8 cellular contexts compared by ENCODE assay signal in the genomic region with DNA sequence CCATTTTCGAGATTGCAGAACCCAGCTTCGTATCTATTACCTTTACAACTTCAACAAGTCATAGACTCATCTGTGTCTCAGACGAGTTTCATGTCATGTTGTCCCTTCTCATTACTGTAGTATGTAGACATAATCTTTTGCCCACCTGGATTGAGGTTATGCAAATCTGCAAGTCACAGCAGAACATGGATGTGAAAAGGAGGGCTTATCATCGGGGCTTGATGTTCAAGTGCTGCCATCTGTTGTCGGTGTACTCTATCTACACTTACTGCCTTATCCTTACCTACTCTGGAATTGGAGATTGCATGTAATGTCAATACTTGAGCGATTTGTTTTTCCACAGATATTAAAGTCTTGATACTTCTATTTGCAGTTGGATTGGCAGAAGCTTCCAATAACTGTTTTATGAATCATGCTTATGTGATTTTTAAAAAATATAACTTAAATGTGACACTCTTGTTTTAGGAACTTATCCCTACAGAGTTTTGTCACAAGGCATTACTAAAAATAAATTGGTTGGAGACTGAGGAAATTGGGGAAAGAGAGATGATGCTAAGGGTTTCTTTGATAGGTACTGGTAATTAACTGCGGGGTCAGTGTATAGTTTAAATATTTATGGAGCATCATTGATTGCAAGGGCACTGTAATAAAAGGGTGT. TPM values are rescaled to one million over a fixed set of nuclear protein-coding genes. Genes with fewer than 3 reads are reported as not detected.
A peak's percentile ranks its signal among the peaks of the same experiment; 100 is the strongest.
DNase-seq lines count a peak whose midpoint lies in the region; ATAC-seq and TF ChIP-seq lines count a peak whose summit lies in the region.

No MANE protein-coding gene starts in this region.

- H3K79me1 ChIP-seq in IMR-90 (ENCODE audit: low read depth in 1 of 2, low read length in 2 of 2) = 0 out of 4 replicates have a peak, but pooled peaks cover 0 to 7% of the 10 kb centered on the region in 2 experiments

- H3K79me2 ChIP-seq in GM23248 (ENCODE audit: insufficient read depth) = peaks cover 20% of the 10 kb centered on the region

- H2BK15ac ChIP-seq in IMR-90 (ENCODE audit: low read depth, low read length) = no peak overlapping the region

- H3K27me3 ChIP-seq in heart right ventricle = peaks cover 0 to 5% (median 0%) of the 10 kb centered on the region in 7 donors
- H3K27me3 ChIP-seq in GM23248 (replicated peaks; ENCODE audit: insufficient read depth) = no peaks in the 10 kb centered on the region
- H3K27me3 ChIP-seq in IMR-90 (ENCODE audit: control insufficient read depth, insufficient read depth, low read length) = peaks cover 2% of the 10 kb centered on the region

- H3K9me3 Mint-ChIP-seq in activated naive CD4-positive, alpha-beta T cell treated with anti-CD3 and anti-CD28 coated beads for 36 hours = no peaks in the 10 kb centered on the region

- H3K27ac ChIP-seq in heart right ventricle (no peak overlapping the region), GM23248 (no peak overlapping the region), IMR-90 (ENCODE audit: insufficient read depth, low read length) (no peak overlapping the region)

- H4K91ac ChIP-seq in IMR-90 (ENCODE audit: insufficient read depth, low read depth, low read length) = no peak overlapping the region

- H3K4me2 ChIP-seq in GM23248 (ENCODE audit: unreplicated experiment) (no peak overlapping the region), IMR-90 (ENCODE audit: low read depth, low read length) (no peak overlapping the region)

- H3K27me3 Mint-ChIP-seq in activated naive CD4-positive, alpha-beta T cell treated with anti-CD3 and anti-CD28 coated beads for 36 hours (ENCODE audit: low read depth) = peaks cover 5% of the 10 kb centered on the region

- dilution Hi-C loops in IMR-90 (cut with HindIII; ENCODE audit: low sequenced_read_pairs, unreplicated experiment) = no loop called here

- H4K5ac ChIP-seq in IMR-90 (ENCODE audit: low read depth, low read length) = no peak overlapping the region

- no peak overlapping the region for H3K18ac ChIP-seq in IMR-90 (ENCODE audit: low read depth, low read length)

- no peak for ATAC-seq in heart right ventricle
- ATAC-seq in Right ventricle myocardium inferior = no peak
- ATAC-seq in IMR-90 (ENCODE audit: low read depth) = peak; percentile 36; the same call in 1 of the 2 replicates

- H3K9me3 ChIP-seq in heart right ventricle (no peaks in the 10 kb centered on the region), GM23248 (ENCODE audit: low read depth) (no peaks in the 10 kb centered on the region), IMR-90 (ENCODE audit: control insufficient read depth, insufficient read depth, low read length) (no peaks in the 10 kb centered on the region)

- H3K36me3 Mint-ChIP-seq in activated naive CD4-positive, alpha-beta T cell treated with anti-CD3 and anti-CD28 coated beads for 36 hours (ENCODE audit: low read depth) = no peaks in the 10 kb centered on the region

- TF ChIP-seq CTCF in heart right ventricle (IDR thresholded peaks at IDR 0.05) (peak; percentile 29 to 80 (median 70)), IMR-90 (conservative IDR thresholded peaks at IDR 0.05; ENCODE audit: low read depth, low read length) (peak; percentile 92)

- H2BK20ac ChIP-seq in IMR-90 (ENCODE audit: low read depth, low read length) = no peak overlapping the region

- no TSS peak for BruUV-seq in IMR-90 (replicated peaks; lab: Mats Ljungman, UMichigan)

- TF ChIP-seq POLR2A in IMR-90 (IDR thresholded peaks at IDR 0.05; ENCODE audit: low read depth, low read length) = no peak

- no peak overlapping the region for H3K56ac ChIP-seq in IMR-90 (ENCODE audit: extremely low read depth, insufficient read depth, low read length)

- no peak overlapping the region for H3K23ac ChIP-seq in IMR-90 (ENCODE audit: low read depth, low read length)

- TF ChIP-seq RAD21 in IMR-90 (IDR thresholded peaks at IDR 0.05; ENCODE audit: low read length) = peak; percentile 94

- no peak overlapping the region for H3K4me3 Mint-ChIP-seq in activated naive CD4-positive, alpha-beta T cell treated with anti-CD3 and anti-CD28 coated beads for 36 hours

- intact Hi-C loops in heart right ventricle (cut with DNase I) (loop anchor here in 9 of 10 donors (1.0 to 10.0 kb wide), 11 partner anchors 50 to 260 kb away; partner anchors contain the start of genes NUS1 (in 2 of the 9) and DCBLD1 (in 1 of the 9)), Right ventricle myocardium inferior (cut with DNase I) (loop anchor here (2.0 kb wide), 1 partner anchor 258 kb away; no protein-coding TSS in a partner anchor), IMR-90 (cut with micrococcal nuclease) (loop anchor here (1.0 to 10.0 kb wide), 5 partner anchors 156 to 630 kb away; no protein-coding TSS in a partner anchor)
- intact Hi-C loops in activated naive CD4-positive, alpha-beta T cell treated with anti-CD3 and anti-CD28 coated beads for 36 hours (cut with micrococcal nuclease) = loop anchor here (1.0 to 5.0 kb wide), 5 partner anchors 49 to 633 kb away; no protein-coding TSS in a partner anchor

- no peak overlapping the region for H3K27ac Mint-ChIP-seq in activated naive CD4-positive, alpha-beta T cell treated with anti-CD3 and anti-CD28 coated beads for 36 hours

- H3K4me3 ChIP-seq in heart right ventricle (no peak overlapping the region), GM23248 (no peak overlapping the region), IMR-90 (ENCODE audit: insufficient read depth, low read depth, low read length) (no peak overlapping the region)

- peak in 1 of 2 donors; percentile 51 for DNase-seq in heart right ventricle
- no peak for DNase-seq in Right ventricle myocardium inferior (ENCODE audit: missing footprints)
- DNase-seq in GM23248 = peak; percentile 81
- DNase-seq in IMR-90 = peak; percentile 83
- peak; percentile 18 for DNase-seq in NOMO-1 treated with dmso at 0.1 percent for 144 hours (lab: John Stamatoyannopoulos, UW; ENCODE audit: unreplicated experiment)
- DNase-seq in activated naive CD4-positive, alpha-beta T cell treated with anti-CD3 and anti-CD28 coated beads for 36 hours = peak; percentile 66
- DNase-seq in glomerular visceral epithelial cell (ENCODE audit: extremely low spot score) = peak; percentile 75
- peak; percentile 47 for DNase-seq in retina

- no peak overlapping the region for H2AK5ac ChIP-seq in IMR-90 (ENCODE audit: low read depth, low read length)

- no peak overlapping the region for H3K4ac ChIP-seq in IMR-90 (ENCODE audit: low read depth, low read length)

- H3K4me1 ChIP-seq in heart right ventricle = peaks cover 0 to 22% (median 15%) of the 10 kb centered on the region in 9 donors
- peaks cover 6% of the 10 kb centered on the region for H3K4me1 ChIP-seq in GM23248 (ENCODE audit: insufficient read depth)
- no peaks in the 10 kb centered on the region for H3K4me1 ChIP-seq in IMR-90 (ENCODE audit: control insufficient read depth, insufficient read depth, low read length)

- H3K9ac ChIP-seq in GM23248 (no peak overlapping the region), IMR-90 (ENCODE audit: low read depth, low read length) (no peak overlapping the region)

- H3K9me1 ChIP-seq in IMR-90 (ENCODE audit: insufficient read depth, low read length) = no peaks in the 10 kb centered on the region

- CTCF ChIA-PET in IMR-90 (lab: Yijun Ruan, JAX) = interaction anchor here (0.6 to 2.3 kb wide), 7 partner anchors 47 to 852 kb away, joined by 3 to 15 read pairs (median 4); no protein-coding TSS in a partner anchor
- CTCF ChIA-PET in activated naive CD4-positive, alpha-beta T cell treated with anti-CD3 and anti-CD28 coated beads for 36 hours (lab: Charles Lee) = interaction anchor here (0.6 to 5.2 kb wide), 14 partner anchors 18 to 264 kb away, joined by 3 to 44 read pairs (median 4); no protein-coding TSS in a partner anchor

- H3F3A ChIP-seq in GM23248 (ENCODE audit: insufficient read depth) = peaks cover 7% of the 10 kb centered on the region

- H3K36me3 ChIP-seq in heart right ventricle = no peaks in the 10 kb centered on the region
- H3K36me3 ChIP-seq in GM23248 (ENCODE audit: low read depth) = no peaks in the 10 kb centered on the region
- H3K36me3 ChIP-seq in IMR-90 (ENCODE audit: control insufficient read depth, insufficient read depth, low read length) = no peaks in the 10 kb centered on the region

- no peak overlapping the region for H4K8ac ChIP-seq in IMR-90 (ENCODE audit: low read depth in 2 of 2, low read length in 2 of 2)

- WGBS in heart right ventricle, 2 donors = 32 to 33% methylated on average over 7 of the region's 7 CpGs
- WGBS in GM23248 (ENCODE audit: low coverage in 1 of 2, low lambda C conversion rate in 2 of 2, missing lambda C conversion rate in 2 of 2), 2 experiments = 21 to 23% methylated on average over 7 of the region's 7 CpGs
- no CpG with 5 or more reads among the region's 7 CpGs for WGBS in IMR-90 (ENCODE audit: extremely low coverage in 2 of 2, insufficient read length in 1 of 2), 2 experiments

- no peaks in the 10 kb centered on the region for H3K9me2 ChIP-seq in GM23248 (ENCODE audit: insufficient read depth)

- in situ Hi-C loops in GM23248 (cut with MboI) = no loop called here
- in situ Hi-C loops in IMR-90 (cut with MboI; ENCODE audit: low sequenced_read_pairs) = no loop called here

- H4K20me1 ChIP-seq in GM23248 (ENCODE audit: insufficient read depth) (no peaks in the 10 kb centered on the region), IMR-90 (ENCODE audit: insufficient read depth, low read length) (peaks cover 2% of the 10 kb centered on the region; the same call in 1 of the 2 replicates)

- H2AK9ac ChIP-seq in IMR-90 (replicated peaks; ENCODE audit: low read depth, low read length, poor library complexity) = no peak overlapping the region

- H3K4me1 Mint-ChIP-seq in activated naive CD4-positive, alpha-beta T cell treated with anti-CD3 and anti-CD28 coated beads for 36 hours (ENCODE audit: low read depth) = peaks cover 16% of the 10 kb centered on the region

- POLR2A ChIA-PET in IMR-90 (lab: Charles Lee; ENCODE audit: unreplicated experiment) = no interaction called here

- no peak overlapping the region for H3K14ac ChIP-seq in IMR-90 (replicated peaks; ENCODE audit: low read depth, low read length)

- H2BK5ac ChIP-seq in IMR-90 (ENCODE audit: low read depth, low read length, poor library complexity, severe bottlenecking) = no peak overlapping the region

- no peak overlapping the region for H2BK120ac ChIP-seq in IMR-90 (ENCODE audit: low read depth, low read length)

- H2AFZ ChIP-seq in GM23248 (0 out of 2 replicates have a peak overlapping the region, but pooled peaks have one; percentile 19), IMR-90 (replicated peaks; ENCODE audit: low read length, poor library complexity) (no peak overlapping the region)

TF ChIP-seq in IMR-90, 13 proteins besides CTCF, POLR2A, EP300 and RAD21 (continues in another document):
- TF ChIP-seq FOS (IDR thresholded peaks at IDR 0.05; ENCODE audit: low read depth, low read length) = no peak

RNA-seq across cellular contexts. Expression of gene GOPC, which starts 3.0 kb away (rescaled TPM):
- total RNA-seq in heart right ventricle (10 to 100 TPM; 16.7 to 32.8 (median 24.3) TPM), Right ventricle myocardium inferior (18.1 TPM), IMR-90 (2012; rRNA removed) (23.8 and 50.3 TPM in 2 replicates)
- polyA plus RNA-seq in heart right ventricle (10 to 100 TPM; 11.1 to 21.4 TPM), GM23248 (2016; fragmentation: Nextera tagmentation; extraction: Ambion mirVana) (43.0 and 44.8 TPM in 2 replicates), IMR-90 (2012; rRNA removed) (18.6 and 23.4 TPM in 2 replicates)
- total RNA-seq in GM23248 (2014; rRNA removed; shearing (Covaris generic)) = 71.8 and 81.4 TPM in 2 replicates
- 5.3 and 7.8 TPM in 2 replicates for polyA plus RNA-seq in IMR-90 (2012; cell fraction: cytosol; rRNA removed)
- 7.5 and 42.5 TPM in 2 replicates for polyA plus RNA-seq in IMR-90 (2012; cell fraction: nucleus; rRNA removed; ENCODE audit: low replicate concordance)
- total RNA-seq in activated naive CD4-positive, alpha-beta T cell treated with anti-CD3 and anti-CD28 coated beads for 36 hours = 1 to 10 TPM; 7.2 to 7.5 TPM
